26 cellular contexts compared by ENCODE assay signal in genomic region chr7:143250199-143250598, GRCh38. TPM values are rescaled to one million over a fixed set of nuclear protein-coding genes. Genes with fewer than 3 reads are reported as not detected.
A peak's percentile ranks its signal among the peaks of the same experiment; 100 is the strongest.
DNase-seq lines count a peak whose midpoint lies in the region; ATAC-seq and TF ChIP-seq lines count a peak whose summit lies in the region.
"Had no signal": no experiment of that assay in that cellular context is flagged by ENCODE, and none has a peak within 500 bp of the region (broad histone marks: within the 10 kb centered on the region; RNA-seq: fewer than 3 reads in every experiment).

No MANE protein-coding gene starts in this region.

- peaks cover 12% of the 10 kb centered on the region for H3K36me3 Mint-ChIP-seq in stimulated activated naive CD8-positive, alpha-beta T cell treated with anti-CD3 and anti-CD28 coated beads, Interleukin-15, Interleukin-2, amounts not matched to agents 100 ng/mL and 50 ng/mL, for 24 hours (ENCODE audit: low read depth)
- peaks cover 40% of the 10 kb centered on the region for H3K36me3 Mint-ChIP-seq in activated naive CD8-positive, alpha-beta T cell treated with anti-CD3 and anti-CD28 coated beads, Interleukin-2, amount 10 ng/mL, durations not matched to agents 7 days and 5 days

- POLR2A ChIA-PET in PC-9 (lab: Charles Lee; ENCODE audit: unreplicated experiment) = no interaction called here
- POLR2A ChIA-PET in activated naive CD8-positive, alpha-beta T cell treated with anti-CD3 and anti-CD28 coated beads, Interleukin-2, amount 10 ng/mL, durations not matched to agents 7 days and 5 days (lab: Charles Lee) = interaction anchor here (0.9 to 1.7 kb wide), 4 partner anchors 13 to 130 kb away, joined by 3 to 10 read pairs (median 4); partner anchors contain the start of gene GSTK1

- no peak overlapping the region for H3K4me3 Mint-ChIP-seq in stimulated activated naive CD8-positive, alpha-beta T cell treated with anti-CD3 and anti-CD28 coated beads, Interleukin-15, Interleukin-2, amounts not matched to agents 100 ng/mL and 50 ng/mL, for 24 hours
- H3K4me3 Mint-ChIP-seq in activated naive CD8-positive, alpha-beta T cell treated with anti-CD3 and anti-CD28 coated beads, Interleukin-2, amount 10 ng/mL, durations not matched to agents 7 days and 5 days = no peak overlapping the region
- H3K4me3 Mint-ChIP-seq: stimulated activated memory B cell treated with anti-CD40 and anti-IgM and Interleukin-4, amounts not matched to agents 10 μg/mL and 1 μg/mL and 100 μg/mL, for 72 hours had no signal

- no peak for TF ChIP-seq POLR2A in transverse colon (IDR thresholded peaks at IDR 0.05)

- H3K27ac ChIP-seq in PC-9 = peak overlapping the region; percentile 95
- no peak overlapping the region for H3K27ac ChIP-seq in transverse colon
- H3K27ac ChIP-seq: cardiac muscle cell, testis had no signal

- no peak for ATAC-seq in stimulated activated naive CD8-positive, alpha-beta T cell treated with anti-CD3 and anti-CD28 coated beads, Interleukin-15, Interleukin-2, amounts not matched to agents 100 U/mL and 50 U/mL, for 24 hours
- no peak for ATAC-seq in activated naive CD8-positive, alpha-beta T cell treated with anti-CD3 and anti-CD28 coated beads, Interleukin-2, amount 10 ng/mL, durations not matched to agents 7 days and 5 days (ENCODE audit: low read depth)
- no peak for ATAC-seq in SK-N-SH treated with all-trans-retinoic acid at 6 μM for 48 hours
- ATAC-seq: stimulated activated memory B cell treated with anti-CD40 and anti-IgM and Interleukin-4, amounts not matched to agents 10 μg/mL and 1 μg/mL and 100 μg/mL, for 72 hours had no signal

- H3K4me2 ChIP-seq in PC-9 = peak overlapping the region; percentile 83

- H3K4me1 ChIP-seq in PC-9 (replicated peaks; ENCODE audit: insufficient read depth) (peaks cover 63% of the 10 kb centered on the region), transverse colon (peaks cover 0 to 22% (median 12%) of the 10 kb centered on the region in 4 donors)
- H3K4me1 ChIP-seq: testis had no signal

- H2AFZ ChIP-seq in PC-9 = no peak overlapping the region

- peaks cover 6% of the 10 kb centered on the region for H3K9me3 Mint-ChIP-seq in stimulated activated naive CD8-positive, alpha-beta T cell treated with anti-CD3 and anti-CD28 coated beads, Interleukin-15, Interleukin-2, amounts not matched to agents 100 ng/mL and 50 ng/mL, for 24 hours
- peaks cover 29% of the 10 kb centered on the region for H3K9me3 Mint-ChIP-seq in activated naive CD8-positive, alpha-beta T cell treated with anti-CD3 and anti-CD28 coated beads, Interleukin-2, amount 10 ng/mL, durations not matched to agents 7 days and 5 days

- BruUV-seq in PC-9 (replicated peaks; lab: Mats Ljungman, UMichigan) = no TSS peak

- peaks cover 73% of the 10 kb centered on the region for H3K4me1 Mint-ChIP-seq in stimulated activated naive CD8-positive, alpha-beta T cell treated with anti-CD3 and anti-CD28 coated beads, Interleukin-15, Interleukin-2, amounts not matched to agents 100 ng/mL and 50 ng/mL, for 24 hours (ENCODE audit: low read depth)
- peaks cover 58% of the 10 kb centered on the region for H3K4me1 Mint-ChIP-seq in activated naive CD8-positive, alpha-beta T cell treated with anti-CD3 and anti-CD28 coated beads, Interleukin-2, amount 10 ng/mL, durations not matched to agents 7 days and 5 days

- H3K27me3 ChIP-seq in PC-9 (ENCODE audit: insufficient read depth, low read depth) (no peaks in the 10 kb centered on the region), transverse colon (no peaks in the 10 kb centered on the region)
- H3K27me3 ChIP-seq: cardiac muscle cell, testis had no signal

- no peak for TF ChIP-seq CTCF in PC-9 (conservative IDR thresholded peaks at IDR 0.05)
- no peak for TF ChIP-seq CTCF in transverse colon (IDR thresholded peaks at IDR 0.05)

- no peak overlapping the region for H3K4me3 ChIP-seq in PC-9
- no peak overlapping the region for H3K4me3 ChIP-seq in transverse colon
- H3K4me3 ChIP-seq: cardiac muscle cell, skin epidermis, testis had no signal

- H3K9me3 ChIP-seq in PC-9 (ENCODE audit: insufficient read depth, low read depth) (peaks cover 3% of the 10 kb centered on the region; the same call in 1 of the 2 replicates), transverse colon (no peaks in the 10 kb centered on the region)
- H3K9me3 ChIP-seq: testis had no signal

- H3F3A ChIP-seq in PC-9 (ENCODE audit: insufficient read depth, low read depth) = peaks cover 44% of the 10 kb centered on the region

- H3K27me3 Mint-ChIP-seq in stimulated activated naive CD8-positive, alpha-beta T cell treated with anti-CD3 and anti-CD28 coated beads, Interleukin-15, Interleukin-2, amounts not matched to agents 100 ng/mL and 50 ng/mL, for 24 hours = no peaks in the 10 kb centered on the region
- H3K27me3 Mint-ChIP-seq in activated naive CD8-positive, alpha-beta T cell treated with anti-CD3 and anti-CD28 coated beads, Interleukin-2, amount 10 ng/mL, durations not matched to agents 7 days and 5 days = no peaks in the 10 kb centered on the region
- H3K27me3 Mint-ChIP-seq: stimulated activated memory B cell treated with anti-CD40 and anti-IgM and Interleukin-4, amounts not matched to agents 10 μg/mL and 1 μg/mL and 100 μg/mL, for 72 hours had no signal

- no peaks in the 10 kb centered on the region for H3K9me2 ChIP-seq in PC-9 (ENCODE audit: insufficient read depth)

- CTCF ChIA-PET in PC-9 (lab: Charles Lee) = interaction anchor here (0.9 kb wide), 1 partner anchor 10 kb away, joined by 3 read pairs; no protein-coding TSS in a partner anchor

- intact Hi-C loops in PC-9 (cut with micrococcal nuclease; ENCODE audit: unreplicated experiment) (no loop called here), transverse colon (cut with DNase I; ENCODE audit: low total_unique reads) (no loop called here)

- DNase-seq in stimulated activated naive CD8-positive, alpha-beta T cell treated with anti-CD3 and anti-CD28 coated beads, Interleukin-15, Interleukin-2, amounts not matched to agents 100 U/mL and 50 U/mL, for 24 hours = no peak
- DNase-seq in PC-9 (no peak), SHP77 (lab: John Stamatoyannopoulos, UW) (no peak), C1 segment of cervical spinal cord (lab: John Stamatoyannopoulos, UW) (no peak), transverse colon (no peak)
- no peak for DNase-seq in activated naive CD8-positive, alpha-beta T cell treated with anti-CD3 and anti-CD28 coated beads, Interleukin-2, amount 10 ng/mL, durations not matched to agents 7 days and 5 days
- DNase-seq: activated effector memory CD4-positive, alpha-beta T cell treated with Interleukin-2 at 50 U/mL for 16 hours; anterior cingulate cortex; COR-L47; head of caudate nucleus; NCI-H1105; NCI-H2081 treated with DMSO at 0.1 percent for 48 hours; NCI-H446 treated with DMSO at 0.1 percent for 48 hours; occipital lobe; SIG-M5; stimulated activated CD4-positive, alpha-beta T cell treated with anti-CD3 and anti-CD28 coated beads, Interleukin-2, amount 100 ng/mL, for 24 hours; testis had no signal

- in situ Hi-C loops in transverse colon (cut with MboI; ENCODE audit: low pct_ligation_motif_present in 1 of 4, low pct_unique_long_range_greater_than_20kb in 1 of 4, low sequenced_read_pairs in 3 of 4) = no loop called here

- peak overlapping the region; percentile 33 for H3K27ac Mint-ChIP-seq in stimulated activated naive CD8-positive, alpha-beta T cell treated with anti-CD3 and anti-CD28 coated beads, Interleukin-15, Interleukin-2, amounts not matched to agents 100 ng/mL and 50 ng/mL, for 24 hours
- H3K27ac Mint-ChIP-seq in activated naive CD8-positive, alpha-beta T cell treated with anti-CD3 and anti-CD28 coated beads, Interleukin-2, amount 10 ng/mL, durations not matched to agents 7 days and 5 days = peak overlapping the region; percentile 24
- H3K27ac Mint-ChIP-seq: stimulated activated memory B cell treated with anti-CD40 and anti-IgM and Interleukin-4, amounts not matched to agents 10 μg/mL and 1 μg/mL and 100 μg/mL, for 72 hours had no signal

- H3K36me3 ChIP-seq in PC-9 (ENCODE audit: low read depth) (no peaks in the 10 kb centered on the region), transverse colon (no peaks in the 10 kb centered on the region)
- H3K36me3 ChIP-seq: cardiac muscle cell had no signal

- TF ChIP-seq EP300 in transverse colon (IDR thresholded peaks at IDR 0.05; ENCODE audit: low read depth) = no peak

- H3K79me2 ChIP-seq in PC-9 (ENCODE audit: low read depth) = no peaks in the 10 kb centered on the region

- H4K20me1 ChIP-seq in PC-9 (ENCODE audit: insufficient read depth) = no peaks in the 10 kb centered on the region

RNA-seq across cellular contexts. Expression of gene GSTK1, which starts 13.0 kb away (rescaled TPM):
- 239 and 244 TPM in 2 replicates for total RNA-seq in PC-9 (2021)
- total RNA-seq in activated naive CD8-positive, alpha-beta T cell treated with anti-CD3 and anti-CD28 coated beads, Interleukin-2, amount 10 ng/mL, durations not matched to agents 7 days and 5 days = 100 to 1,000 TPM; 355 to 368 TPM
- 100 to 1,000 TPM; 333 to 472 (median 376) TPM for total RNA-seq in transverse colon

RNA-seq across cellular contexts. Expression of gene TAS2R40, which starts 28.4 kb away (rescaled TPM):
- total RNA-seq in PC-9 (2021) (not detected in 2 replicates), transverse colon (not detected)
- total RNA-seq in activated naive CD8-positive, alpha-beta T cell treated with anti-CD3 and anti-CD28 coated beads, Interleukin-2, amount 10 ng/mL, durations not matched to agents 7 days and 5 days = not detected
- total RNA-seq: activated CD8-positive, alpha-beta memory T cell treated with anti-CD3 and anti-CD28 coated beads for 36 hours; cardiac muscle cell; dermis microvascular lymphatic vessel endothelial cell; mammary epithelial cell; occipital lobe; T-helper 2 cell treated with Interferon-gamma antibody and Interleukin-4, amounts not matched to agents 100 ng/mL and 5 ng/mL, for 36 hours; testis had no signal

RNA-seq across cellular contexts. Expression of gene TMEM139, which starts 34.6 kb away (rescaled TPM):
- total RNA-seq in PC-9 (2021) (89.7 and 131 TPM in 2 replicates), transverse colon (100 to 1,000 TPM in 1 of 4 donors, 10 to 100 TPM in 3; 46.4 to 127 (median 52.2) TPM)
- 1 to 10 TPM; 1.1 TPM for total RNA-seq in activated naive CD8-positive, alpha-beta T cell treated with anti-CD3 and anti-CD28 coated beads, Interleukin-2, amount 10 ng/mL, durations not matched to agents 7 days and 5 days
- total RNA-seq: dermis microvascular lymphatic vessel endothelial cell had no signal

RNA-seq across cellular contexts. Expression of gene CASP2, which starts 38.0 kb away (rescaled TPM):
- total RNA-seq in PC-9 (2021) (52.7 and 67.2 TPM in 2 replicates), transverse colon (10 to 100 TPM; 13.5 to 38.9 (median 17.6) TPM)
- total RNA-seq in activated naive CD8-positive, alpha-beta T cell treated with anti-CD3 and anti-CD28 coated beads, Interleukin-2, amount 10 ng/mL, durations not matched to agents 7 days and 5 days = 10 to 100 TPM; 96.5 to 98.8 TPM

Comparison
In these comparisons a context has a peak if more than half of its experiments do, and no peak if none do; other contexts are left out.
1. RNA of gene TMEM139, which starts 34.6 kb away (total RNA-seq): 89.7 to 131 TPM in PC-9 and 46.4 to 127 TPM in transverse colon; 1.1 TPM in activated naive CD8-positive, alpha-beta T cell treated with anti-CD3 and anti-CD28 coated beads, Interleukin-2, amount 10 ng/mL, durations not matched to agents 7 days and 5 days; every median in the first group is over 10 times any median in the second.